8 cellular contexts compared by ENCODE assay signal in genomic region chr6:149544646-149545257, GRCh38. TPM values are rescaled to one million over a fixed set of nuclear protein-coding genes. Genes with fewer than 3 reads are reported as not detected.
DNase-seq lines count a peak whose midpoint lies in the region; ATAC-seq, FAIRE-seq and TF ChIP-seq lines count a peak whose summit lies in the region.

No MANE protein-coding gene starts in this region.

- peaks cover 10% of the 10 kb centered on the region for H3K36me3 ChIP-seq in mesodermal cell (ENCODE audit: control insufficient read depth, insufficient read depth, low read length)

- peaks cover 37% of the 10 kb centered on the region for H3K27me3 Mint-ChIP-seq in brain

- peak overlapping the region; percentile 96 to 99 (median 97) for H3K27ac Mint-ChIP-seq in brain

- H3K9me3 ChIP-seq in A549 (no peaks in the 10 kb centered on the region), mesodermal cell (ENCODE audit: control insufficient read depth, low read length) (no peaks in the 10 kb centered on the region)

- ATAC-seq in A549 (peak; percentile 37 to 40; a peak in 5 of 6 replicates), HG02981 (IDR thresholded peaks at IDR 0.05; ENCODE audit: unreplicated experiment) (peak; percentile 8), HG03139 (IDR thresholded peaks at IDR 0.05; ENCODE audit: unreplicated experiment) (no peak), GM18505 (IDR thresholded peaks at IDR 0.05; ENCODE audit: unreplicated experiment) (no peak), GM18520 (IDR thresholded peaks at IDR 0.05; ENCODE audit: unreplicated experiment) (no peak)

- H3K4me3 ChIP-seq in A549 (peak overlapping the region; percentile 95), mesodermal cell (ENCODE audit: extremely low read depth, insufficient read depth, low read length, poor library complexity, severe bottlenecking) (peak overlapping the region; percentile 99)

- H3K27ac ChIP-seq in A549 (peak overlapping the region; percentile 86 to 91; a peak in 5 of 6 replicates), mesodermal cell (ENCODE audit: low read depth, low read length, severe bottlenecking) (peak overlapping the region; percentile 99)

- CTCF ChIA-PET in A549 (lab: Yijun Ruan, JAX), result interaction anchor here (0.8 to 1.7 kb wide), 4 partner anchors 19 to 319 kb away, joined by 3 to 9 read pairs (median 3); no protein-coding TSS in a partner anchor

- H3K36me3 Mint-ChIP-seq in brain, result peaks cover 12% of the 10 kb centered on the region

- POLR2A ChIA-PET in A549 (lab: Yijun Ruan, JAX), result interaction anchor here (1.7 kb wide), 1 partner anchor 512 kb away, joined by 6 read pairs; no protein-coding TSS in a partner anchor

- TF ChIP-seq POLR2A in A549 (IDR thresholded peaks at IDR 0.05; ENCODE audit: low read length) (no peak), GM18505 (IDR thresholded peaks at IDR 0.05; ENCODE audit: borderline replicate concordance, extremely low read depth, insufficient read depth, insufficient read length) (no peak)

- 20% methylated on average over 12 of the region's 12 CpGs for WGBS in A549 (ENCODE audit: missing lambda C conversion rate)
- WGBS in mesodermal cell (ENCODE audit: insufficient coverage in 2 of 2), 2 experiments, result 31 to 41% methylated on average over 7 to 8 of the region's 12 CpGs

- FAIRE-seq in A549 (lab: Jason Lieb, UNC), result no peak

- TF ChIP-seq CTCF in A549 (IDR thresholded peaks at IDR 0.05) (no peak), brain (conservative IDR thresholded peaks at IDR 0.05) (no peak)

- H3K9me3 Mint-ChIP-seq in brain, result no peaks in the 10 kb centered on the region

- DNase-seq in A549 (ENCODE audit: low read depth in 1 of 2, low spot score in 1 of 2) (no peak), AG20443 (ENCODE audit: low spot score) (no peak)

- H3K4me3 Mint-ChIP-seq in brain, result peak overlapping the region; percentile 95 to 98 (median 98)

- peak overlapping the region; percentile 90 for H3K4me2 ChIP-seq in A549

- no peak for TF ChIP-seq EP300 in A549 (IDR thresholded peaks at IDR 0.05)

- H3K4me1 ChIP-seq in A549 (peaks cover 15% of the 10 kb centered on the region), mesodermal cell (ENCODE audit: control insufficient read depth, insufficient read depth, low read length, poor library complexity, severe bottlenecking) (no peaks in the 10 kb centered on the region)

- no peak for TF ChIP-seq RAD21 in A549 (conservative IDR thresholded peaks at IDR 0.05 in 1 of 2, IDR thresholded peaks at IDR 0.05 in 1 of 2)

- H3K4me1 Mint-ChIP-seq in brain, result peaks cover 46% of the 10 kb centered on the region

TF ChIP-seq in A549, 52 proteins besides CTCF, POLR2A, EP300 and RAD21:
- no peak for TF ChIP-seq JUN (IDR thresholded peaks at IDR 0.05)
- no peak for TF ChIP-seq USF2 (IDR thresholded peaks at IDR 0.05)
- TF ChIP-seq RCOR1 (IDR thresholded peaks at IDR 0.05; ENCODE audit: low read depth, low read length), result no peak
- TF ChIP-seq HOXA7 (CRISPR knock-in tag; IDR thresholded peaks at IDR 0.05), result no peak
- TF ChIP-seq BHLHE40 (IDR thresholded peaks at IDR 0.05; ENCODE audit: low read depth, low read length), result no peak

RNA-seq across cellular contexts. Expression of gene PPIL4, which starts 1.1 kb away (rescaled TPM):
- polyA plus RNA-seq in A549 (2011; rRNA removed) (8.9 and 12.1 TPM in 2 replicates), A549 (2017; fragmentation: RNase III; extraction: RNeasy Plus Mini Kit Qiagen cat#74134 plus additional on column Dnase treatment) (16.5 to 18.2 TPM (median 17.2 TPM) in 3 replicates), brain (ENCODE audit: insufficient read depth, low read depth, low replicate concordance) (14.0 TPM)
- 1.6 and 2.0 TPM in 2 replicates for polyA plus RNA-seq in A549 (2012; cell fraction: cytosol; rRNA removed)
- polyA plus RNA-seq in A549 (2012; cell fraction: nucleus; rRNA removed), result 0.92 and 1.7 TPM in 2 replicates
- 2.5 and 2.7 TPM in 2 replicates for polyA minus RNA-seq in A549 (2011; rRNA and poly(A)+ RNA removed)
- 35.7 TPM for polyA plus RNA-seq in mesodermal cell (2013, experiment 1 of 2)
- 45.3 TPM for polyA plus RNA-seq in mesodermal cell (2013, experiment 2 of 2)

RNA-seq across cellular contexts. Expression of gene GINM1, which starts 21.4 kb away (rescaled TPM):
- polyA plus RNA-seq in A549 (2011; rRNA removed) (25.9 and 34.9 TPM in 2 replicates), A549 (2017; fragmentation: RNase III; extraction: RNeasy Plus Mini Kit Qiagen cat#74134 plus additional on column Dnase treatment) (23.1 to 24.2 TPM (median 24.0 TPM) in 3 replicates), brain (ENCODE audit: insufficient read depth, low read depth, low replicate concordance) (41.8 TPM)
- 8.2 and 8.6 TPM in 2 replicates for polyA plus RNA-seq in A549 (2012; cell fraction: cytosol; rRNA removed)
- polyA plus RNA-seq in A549 (2012; cell fraction: nucleus; rRNA removed), result 3.0 and 4.5 TPM in 2 replicates
- polyA minus RNA-seq in A549 (2011; rRNA and poly(A)+ RNA removed), result 3.2 and 3.8 TPM in 2 replicates
- 36.3 TPM for polyA plus RNA-seq in mesodermal cell (2013, experiment 1 of 2)
- polyA plus RNA-seq in mesodermal cell (2013, experiment 2 of 2), result 41.6 TPM

RNA-seq across cellular contexts. Expression of gene ZC3H12D, which starts 59.9 kb away (rescaled TPM):
- polyA plus RNA-seq in A549 (2011; rRNA removed) (0.04 and 0.12 TPM in 2 replicates), A549 (2017; fragmentation: RNase III; extraction: RNeasy Plus Mini Kit Qiagen cat#74134 plus additional on column Dnase treatment) (0.04 to 0.05 TPM (median 0.04 TPM) in 3 replicates), brain (ENCODE audit: insufficient read depth, low read depth, low replicate concordance) (not detected)
- polyA plus RNA-seq in A549 (2012; cell fraction: cytosol; rRNA removed), result 0.04 TPM in 2 replicates
- 0.20 and 0.24 TPM in 2 replicates for polyA plus RNA-seq in A549 (2012; cell fraction: nucleus; rRNA removed)
- polyA minus RNA-seq in A549 (2011; rRNA and poly(A)+ RNA removed), result 0.04 TPM in 1 of 2 replicates, not detected in the other
- 0.29 TPM for polyA plus RNA-seq in mesodermal cell (2013, experiment 1 of 2)
- polyA plus RNA-seq in mesodermal cell (2013, experiment 2 of 2), result 0.10 TPM

Comparison
In these comparisons a context has a peak if more than half of its experiments do, and no peak if none do; other contexts are left out.
1. ATAC-seq: peak in A549 (2 of 2) and HG02981 (single experiment); none in HG03139 (single experiment), GM18505 (single experiment) and GM18520 (single experiment).